7 cellular contexts compared by ENCODE assay signal in genomic region chr9:120927125-120928014, GRCh38. TPM values are rescaled to one million over a fixed set of nuclear protein-coding genes. Genes with fewer than 3 reads are reported as not detected.
DNase-seq lines count a peak whose midpoint lies in the region; ATAC-seq and TF ChIP-seq lines count a peak whose summit lies in the region.

No MANE protein-coding gene starts in this region.

- no peak for TF ChIP-seq CTCF in endodermal cell (conservative IDR thresholded peaks at IDR 0.05)

- no peaks in the 10 kb centered on the region for H3K27me3 ChIP-seq in esophagus (ENCODE audit: control insufficient read depth in 1 of 2, insufficient read depth in 2 of 2, low read length in 2 of 2)
- H3K27me3 ChIP-seq in endodermal cell (ENCODE audit: control insufficient read depth, insufficient read depth, low read length, poor library complexity, severe bottlenecking): peaks cover 12% of the 10 kb centered on the region

- peak; percentile 54 for DNase-seq in RPMI8226
- peak in 1 of 2 donors; percentile 68 for DNase-seq in stimulated activated effector memory CD8-positive, alpha-beta T cell treated with anti-CD3 and anti-CD28 coated beads, Interleukin-12 subunit alpha, Interleukin-12 subunit beta, amount 100 ng/mL, for 72 hours (ENCODE audit: low spot score in 2 of 2)
- DNase-seq in endodermal cell: no peak
- no peak for DNase-seq in NK-92 treated with Interleukin-12 subunit alpha and Interleukin-12 subunit beta, amount 100 ng/mL, for 24 hours (lab: John Stamatoyannopoulos, UW)

- H3K4me1 ChIP-seq in esophagus (ENCODE audit: control insufficient read depth in 2 of 2, insufficient read depth in 2 of 2, low read length in 1 of 2) (peaks cover 2 to 4% of the 10 kb centered on the region in 2 donors), endodermal cell (ENCODE audit: control insufficient read depth, insufficient read depth, low read length) (peaks cover 20% of the 10 kb centered on the region)

- peak; percentile 51 for ATAC-seq in stimulated activated effector memory CD8-positive, alpha-beta T cell treated with anti-CD3 and anti-CD28 coated beads, Interleukin-12 subunit alpha, Interleukin-12 subunit beta, amount 100 ng/mL, for 72 hours
- ATAC-seq in HG03521 (IDR thresholded peaks at IDR 0.05; ENCODE audit: unreplicated experiment): no peak

- peaks cover 68% of the 10 kb centered on the region for H3K36me3 Mint-ChIP-seq in stimulated activated effector memory CD8-positive, alpha-beta T cell treated with anti-CD3 and anti-CD28 coated beads, Interleukin-12 subunit alpha, Interleukin-12 subunit beta, amount 100 ng/mL, for 72 hours
- no peaks in the 10 kb centered on the region for H3K36me3 Mint-ChIP-seq in endodermal cell (ENCODE audit: low read depth)

- H3K4me3 ChIP-seq in esophagus (ENCODE audit: low read depth in 1 of 2, low read length in 2 of 2) (no peak overlapping the region), endodermal cell (ENCODE audit: low read length) (no peak overlapping the region)

- H3K36me3 ChIP-seq in esophagus (ENCODE audit: control insufficient read depth in 2 of 2, insufficient read depth in 2 of 2, low read length in 1 of 2) (no peaks in the 10 kb centered on the region), endodermal cell (ENCODE audit: control insufficient read depth, insufficient read depth, low read length) (no peaks in the 10 kb centered on the region)

- peaks cover 77% of the 10 kb centered on the region for H3K4me1 Mint-ChIP-seq in stimulated activated effector memory CD8-positive, alpha-beta T cell treated with anti-CD3 and anti-CD28 coated beads, Interleukin-12 subunit alpha, Interleukin-12 subunit beta, amount 100 ng/mL, for 72 hours
- H3K4me1 Mint-ChIP-seq in endodermal cell: peaks cover 28% of the 10 kb centered on the region

- H3K9me3 ChIP-seq in esophagus (ENCODE audit: control insufficient read depth in 2 of 2, insufficient read depth in 1 of 2, low read depth in 1 of 2, low read length in 1 of 2) (no peaks in the 10 kb centered on the region), endodermal cell (ENCODE audit: control insufficient read depth, low read length) (no peaks in the 10 kb centered on the region)

- H3K4me3 Mint-ChIP-seq in stimulated activated effector memory CD8-positive, alpha-beta T cell treated with anti-CD3 and anti-CD28 coated beads, Interleukin-12 subunit alpha, Interleukin-12 subunit beta, amount 100 ng/mL, for 72 hours: peak overlapping the region; percentile 87
- no peak overlapping the region for H3K4me3 Mint-ChIP-seq in endodermal cell

- 55 to 63% methylated on average over 8 of the region's 8 CpGs for WGBS in esophagus, 2 donors
- WGBS in endodermal cell (ENCODE audit: insufficient coverage in 1 of 2, insufficient read length in 1 of 2), 2 experiments: 88 to 92% methylated on average over 7 to 8 of the region's 8 CpGs

- peak; percentile 6 for TF ChIP-seq POLR2A in GM18526 (IDR thresholded peaks at IDR 0.05; ENCODE audit: extremely low read depth, insufficient read length)

- H3K27me3 Mint-ChIP-seq in endodermal cell (ENCODE audit: insufficient read depth): peaks cover 16% of the 10 kb centered on the region

- peak overlapping the region; percentile 100 for H3K27ac Mint-ChIP-seq in stimulated activated effector memory CD8-positive, alpha-beta T cell treated with anti-CD3 and anti-CD28 coated beads, Interleukin-12 subunit alpha, Interleukin-12 subunit beta, amount 100 ng/mL, for 72 hours
- no peak overlapping the region for H3K27ac Mint-ChIP-seq in endodermal cell

- peak overlapping the region; percentile 69 to 81 for H3K27ac ChIP-seq in esophagus (ENCODE audit: low read depth in 2 of 2, low read length in 1 of 2)
- H3K27ac ChIP-seq in endodermal cell (ENCODE audit: low read depth, low read length): no peak overlapping the region

- H3K9me3 Mint-ChIP-seq in stimulated activated effector memory CD8-positive, alpha-beta T cell treated with anti-CD3 and anti-CD28 coated beads, Interleukin-12 subunit alpha, Interleukin-12 subunit beta, amount 100 ng/mL, for 72 hours: no peaks in the 10 kb centered on the region
- H3K9me3 Mint-ChIP-seq in endodermal cell: no peaks in the 10 kb centered on the region

- no peak overlapping the region for H3K9ac ChIP-seq in endodermal cell (ENCODE audit: extremely low read depth, low read length, poor library complexity, severe bottlenecking)

RNA-seq across cellular contexts. Expression of gene TRAF1, which starts 0.8 kb away (rescaled TPM):
- polyA plus RNA-seq in esophagus: 1 to 10 TPM; 2.7 to 6.1 TPM
- 1 to 10 TPM; 3.6 to 8.2 TPM for total RNA-seq in endodermal cell
- 3.1 TPM for polyA plus RNA-seq in endodermal cell (2013, experiment 1 of 2)
- polyA plus RNA-seq in endodermal cell (2013, experiment 2 of 2): 2.6 TPM

RNA-seq across cellular contexts. Expression of gene PHF19, which starts 50.4 kb away (rescaled TPM):
- polyA plus RNA-seq in esophagus: 10 to 100 TPM; 22.3 to 28.8 TPM
- 10 to 100 TPM; 17.9 to 21.9 TPM for total RNA-seq in endodermal cell
- 30.5 TPM for polyA plus RNA-seq in endodermal cell (2013, experiment 1 of 2)
- polyA plus RNA-seq in endodermal cell (2013, experiment 2 of 2): 27.9 TPM
